15 cellular contexts compared by ENCODE assay signal in the genomic region with DNA sequence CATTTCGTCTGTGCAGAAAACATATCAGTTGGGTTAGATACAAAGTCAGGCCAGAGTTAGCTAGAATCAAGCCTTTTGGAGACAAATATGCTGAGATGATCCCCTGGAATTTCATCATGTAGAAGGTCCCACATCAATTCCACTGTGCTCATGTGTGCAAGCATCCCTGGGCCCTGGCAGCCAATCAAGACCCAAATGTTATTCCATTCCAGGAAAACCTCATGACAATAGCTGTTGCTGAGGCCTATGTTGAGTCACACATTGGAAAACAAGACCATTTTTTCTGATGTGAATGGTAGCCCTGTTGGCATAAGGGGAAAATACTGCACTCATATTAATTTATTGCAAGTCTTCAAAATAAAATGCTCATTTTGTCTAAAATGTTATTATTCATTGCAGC. TPM values are rescaled to one million over a fixed set of nuclear protein-coding genes. Genes with fewer than 3 reads are reported as not detected.
DNase-seq lines count a peak whose midpoint lies in the region; ATAC-seq and TF ChIP-seq lines count a peak whose summit lies in the region.
"Had no signal": no experiment of that assay in that cellular context is flagged by ENCODE, and none has a peak within 500 bp of the region (broad histone marks: within the 10 kb centered on the region; RNA-seq: fewer than 3 reads in every experiment).

No MANE protein-coding gene starts in this region.

- H3K27me3 ChIP-seq in gastrocnemius medialis, result no peaks in the 10 kb centered on the region
- no peaks in the 10 kb centered on the region for H3K27me3 ChIP-seq in naive thymus-derived CD4-positive, alpha-beta T cell (ENCODE audit: control insufficient read depth in 2 of 2, insufficient read depth in 2 of 2, low read length in 2 of 2)

- peaks cover 0 to 15% (median 7%) of the 10 kb centered on the region in 5 donors for H3K27me3 Mint-ChIP-seq in naive thymus-derived CD4-positive, alpha-beta T cell
- H3K27me3 Mint-ChIP-seq: brain; CD4-positive, CD25-positive, alpha-beta regulatory T cell had no signal

- H3K4me3 ChIP-seq in astrocyte of the cerebellum (ENCODE audit: low read depth, low read length) (no peak overlapping the region), gastrocnemius medialis (no peak overlapping the region)
- no peak overlapping the region for H3K4me3 ChIP-seq in naive thymus-derived CD4-positive, alpha-beta T cell (ENCODE audit: low read length)

- TF ChIP-seq CTCF in astrocyte of the cerebellum (IDR thresholded peaks at IDR 0.05; ENCODE audit: low read depth, low read length, missing control alignments) (no peak), gastrocnemius medialis (IDR thresholded peaks at IDR 0.05 in 4 of 5, conservative IDR thresholded peaks at IDR 0.05 in 1 of 5) (no peak)

- POLR2A ChIA-PET in naive thymus-derived CD4-positive, alpha-beta T cell (lab: Charles Lee), result no interaction called here

- H3K4me3 Mint-ChIP-seq in naive thymus-derived CD4-positive, alpha-beta T cell, result no peak overlapping the region
- H3K4me3 Mint-ChIP-seq: brain; CD4-positive, CD25-positive, alpha-beta regulatory T cell; nephron progenitor cell; WTC11 had no signal

- intact Hi-C loops in Right ventricle myocardium superior (cut with DNase I) (no loop called here), gastrocnemius medialis (cut with DNase I; ENCODE audit: low total_unique reads) (no loop called here)
- intact Hi-C loops in naive thymus-derived CD4-positive, alpha-beta T cell (cut with micrococcal nuclease), result no loop called here

- peak overlapping the region in 2 of 4 donors; percentile 3 to 10 for H3K27ac ChIP-seq in gastrocnemius medialis
- no peak overlapping the region for H3K27ac ChIP-seq in naive thymus-derived CD4-positive, alpha-beta T cell (ENCODE audit: low read depth, low read length)

- in situ Hi-C loops in astrocyte of the cerebellum (cut with HindIII; ENCODE audit: low sequenced_read_pairs), result no loop called here
- in situ Hi-C loops in gastrocnemius medialis (cut with MboI; ENCODE audit: low sequenced_read_pairs in 4 of 4), result loop anchor here in 3 of 4 donors (10.0 to 25.0 kb wide), 3 partner anchors 143 to 675 kb away; no protein-coding TSS in a partner anchor

- DNase-seq in GM03348 (ENCODE audit: low spot score), result peak; percentile 84
- peak; percentile 84 for DNase-seq in astrocyte of the cerebellum (ENCODE audit: low read depth)
- no peak for DNase-seq in Right ventricle myocardium superior
- DNase-seq in gastrocnemius medialis, result peak; percentile 36 to 56
- DNase-seq in stimulated activated naive CD8-positive, alpha-beta T cell treated with anti-CD3 and anti-CD28 coated beads, Interleukin-15, Interleukin-2, amounts not matched to agents 100 U/mL and 50 U/mL, for 24 hours, result no peak
- no peak for DNase-seq in naive thymus-derived CD4-positive, alpha-beta T cell
- DNase-seq: activated T-cell treated with anti-CD3 and anti-CD28 coated beads, Interleukin-2, amount 50 U/mL, for 1 hour; CD4-positive, CD25-positive, alpha-beta regulatory T cell; NCI-H1105; NCI-H69; nephron progenitor cell had no signal

- no peaks in the 10 kb centered on the region for H3K36me3 Mint-ChIP-seq in naive thymus-derived CD4-positive, alpha-beta T cell
- H3K36me3 Mint-ChIP-seq: brain; CD4-positive, CD25-positive, alpha-beta regulatory T cell; WTC11 had no signal

- no peaks in the 10 kb centered on the region for H3K9me3 Mint-ChIP-seq in naive thymus-derived CD4-positive, alpha-beta T cell
- H3K9me3 Mint-ChIP-seq: brain, nephron progenitor cell, WTC11 had no signal

- no peaks in the 10 kb centered on the region for H3K4me1 ChIP-seq in gastrocnemius medialis
- no peaks in the 10 kb centered on the region for H3K4me1 ChIP-seq in naive thymus-derived CD4-positive, alpha-beta T cell (ENCODE audit: control insufficient read depth in 2 of 2, insufficient read depth in 2 of 2, low read length in 2 of 2)

- CTCF ChIA-PET in naive thymus-derived CD4-positive, alpha-beta T cell (lab: Charles Lee), result no interaction called here

- no peak overlapping the region for H3K27ac Mint-ChIP-seq in naive thymus-derived CD4-positive, alpha-beta T cell
- H3K27ac Mint-ChIP-seq: brain; CD4-positive, CD25-positive, alpha-beta regulatory T cell; nephron progenitor cell; WTC11 had no signal

- H3K9me3 ChIP-seq in gastrocnemius medialis, result no peaks in the 10 kb centered on the region
- no peaks in the 10 kb centered on the region for H3K9me3 ChIP-seq in naive thymus-derived CD4-positive, alpha-beta T cell (ENCODE audit: control insufficient read depth in 2 of 3, low read length in 3 of 3)

- H3K36me3 ChIP-seq in gastrocnemius medialis, result no peaks in the 10 kb centered on the region
- no peaks in the 10 kb centered on the region for H3K36me3 ChIP-seq in naive thymus-derived CD4-positive, alpha-beta T cell (ENCODE audit: control insufficient read depth in 2 of 3, insufficient read depth in 3 of 3, low read length in 3 of 3)

- peak; percentile 75 for ATAC-seq in Right ventricle myocardium superior (ENCODE audit: poor library complexity)
- peak; percentile 67 to 71 for ATAC-seq in gastrocnemius medialis
- ATAC-seq in stimulated activated naive CD8-positive, alpha-beta T cell treated with anti-CD3 and anti-CD28 coated beads, Interleukin-15, Interleukin-2, amounts not matched to agents 100 U/mL and 50 U/mL, for 24 hours, result no peak
- ATAC-seq in HG03039 (IDR thresholded peaks at IDR 0.05; ENCODE audit: unreplicated experiment), result no peak
- ATAC-seq in HG02588 (IDR thresholded peaks at IDR 0.05; ENCODE audit: unreplicated experiment), result no peak
- no peak for ATAC-seq in naive thymus-derived CD4-positive, alpha-beta T cell
- ATAC-seq: WTC11 had no signal

- H3K4me1 Mint-ChIP-seq in naive thymus-derived CD4-positive, alpha-beta T cell, result no peaks in the 10 kb centered on the region
- H3K4me1 Mint-ChIP-seq: brain; CD4-positive, CD25-positive, alpha-beta regulatory T cell; nephron progenitor cell; WTC11 had no signal

- TF ChIP-seq POLR2A in gastrocnemius medialis (IDR thresholded peaks at IDR 0.05), result no peak

RNA-seq across cellular contexts. Expression of gene SPOCK1, which starts 11.5 kb away (rescaled TPM):
- total RNA-seq in Right ventricle myocardium superior, result 19.6 TPM
- 10 to 100 TPM in 3 of 4 donors, 1 to 10 TPM in 1; 5.8 to 33.8 (median 25.3) TPM for total RNA-seq in gastrocnemius medialis
- 1 to 10 TPM in 1 of 5 experiments, not detected in 4; 2.8 TPM for total RNA-seq in naive thymus-derived CD4-positive, alpha-beta T cell
- polyA plus RNA-seq in naive thymus-derived CD4-positive, alpha-beta T cell, result not detected
- polyA plus RNA-seq: CD4-positive, CD25-positive, alpha-beta regulatory T cell had no signal

Comparison
In these comparisons a context has a peak if more than half of its experiments do, and no peak if none do; other contexts are left out.
1. DNase-seq: peak in GM03348 (single experiment), astrocyte of the cerebellum (single experiment) and gastrocnemius medialis (2 of 2); none in Right ventricle myocardium superior (single experiment), stimulated activated naive CD8-positive, alpha-beta T cell treated with anti-CD3 and anti-CD28 coated beads, Interleukin-15, Interleukin-2, amounts not matched to agents 100 U/mL and 50 U/mL, for 24 hours (single experiment) and naive thymus-derived CD4-positive, alpha-beta T cell (0 of 9).
2. ATAC-seq: peak in Right ventricle myocardium superior (single experiment) and gastrocnemius medialis (2 of 2); none in stimulated activated naive CD8-positive, alpha-beta T cell treated with anti-CD3 and anti-CD28 coated beads, Interleukin-15, Interleukin-2, amounts not matched to agents 100 U/mL and 50 U/mL, for 24 hours (single experiment), HG03039 (single experiment), HG02588 (single experiment) and naive thymus-derived CD4-positive, alpha-beta T cell (single experiment).